11 cellular contexts compared by ENCODE assay signal in genomic region chrX:33784548-33784947, GRCh38.
"Had no signal": no experiment of that assay in that cellular context is flagged by ENCODE, and none has a peak within 500 bp of the region (broad histone marks: within the 10 kb centered on the region; RNA-seq: fewer than 3 reads in every experiment).

No MANE protein-coding gene starts in this region.

- FAIRE-seq: H1, H54 had no signal

- H3K36me3 ChIP-seq: HAP-1 had no signal

- H3K4me3 ChIP-seq: GM23248, GM23338, HAP-1 had no signal

- H3K27ac Mint-ChIP-seq: GM23338, H9, HFFc6 had no signal

- H3K4me3 Mint-ChIP-seq: GM23338, H9, HFFc6 had no signal

- H3K4me1 Mint-ChIP-seq: GM23338 had no signal

- H3K4me1 ChIP-seq: HAP-1 had no signal

- ATAC-seq: GM23338, HCT116 had no signal

- H3K9me3 ChIP-seq: HAP-1 had no signal

- DNase-seq: GM23248, GOT3, H7, H9, HCEC 1CT, HFFc6 had no signal

- H2AFZ ChIP-seq: GM23248, GM23338 had no signal

- H3K9ac ChIP-seq: GM23248 had no signal

- H3K9me3 Mint-ChIP-seq: GM23338 had no signal

- H3K4me2 ChIP-seq: GM23338 had no signal

- H3K27ac ChIP-seq: GM23248 had no signal
